In the genomic region with DNA sequence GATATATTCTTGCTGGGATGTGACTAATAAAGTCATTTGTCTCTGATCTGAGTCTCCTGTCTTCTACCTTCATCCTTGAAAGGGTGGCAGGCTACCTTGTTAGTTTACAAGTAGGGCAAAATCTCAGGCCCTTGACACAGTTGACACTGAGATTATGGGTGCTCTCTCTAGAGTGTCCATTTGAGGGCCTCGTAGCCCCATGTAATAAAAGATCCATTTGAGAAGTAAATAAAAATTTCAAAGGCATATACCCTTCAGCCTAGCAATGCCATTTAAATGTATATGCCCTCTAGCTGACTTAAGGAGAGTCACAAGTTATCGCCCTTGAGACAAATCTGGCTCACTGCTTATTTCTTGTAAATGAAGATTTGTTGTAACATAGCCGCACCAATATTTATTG, we compare ENCODE assay signal across 1 cellular context.
TF ChIP-seq lines count a peak whose summit lies in the region.

No MANE protein-coding gene starts in this region.

TF ChIP-seq in liver, 16 proteins besides CTCF, POLR2A, EP300 and RAD21 (continued from another document):
- TF ChIP-seq, protein P1, sequence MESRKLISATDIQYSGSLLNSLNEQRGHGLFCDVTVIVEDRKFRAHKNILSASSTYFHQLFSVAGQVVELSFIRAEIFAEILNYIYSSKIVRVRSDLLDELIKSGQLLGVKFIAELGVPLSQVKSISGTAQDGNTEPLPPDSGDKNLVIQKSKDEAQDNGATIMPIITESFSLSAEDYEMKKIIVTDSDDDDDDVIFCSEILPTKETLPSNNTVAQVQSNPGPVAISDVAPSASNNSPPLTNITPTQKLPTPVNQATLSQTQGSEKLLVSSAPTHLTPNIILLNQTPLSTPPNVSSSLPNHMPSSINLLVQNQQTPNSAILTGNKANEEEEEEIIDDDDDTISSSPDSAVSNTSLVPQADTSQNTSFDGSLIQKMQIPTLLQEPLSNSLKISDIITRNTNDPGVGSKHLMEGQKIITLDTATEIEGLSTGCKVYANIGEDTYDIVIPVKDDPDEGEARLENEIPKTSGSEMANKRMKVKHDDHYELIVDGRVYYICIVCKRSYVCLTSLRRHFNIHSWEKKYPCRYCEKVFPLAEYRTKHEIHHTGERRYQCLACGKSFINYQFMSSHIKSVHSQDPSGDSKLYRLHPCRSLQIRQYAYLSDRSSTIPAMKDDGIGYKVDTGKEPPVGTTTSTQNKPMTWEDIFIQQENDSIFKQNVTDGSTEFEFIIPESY (IDR thresholded peaks at IDR 0.05) = no peak
- TF ChIP-seq HNF4A (conservative IDR thresholded peaks at IDR 0.05) (no peak), SP1 (IDR thresholded peaks at IDR 0.05) (no peak), FOXA2 (IDR thresholded peaks at IDR 0.05) (no peak), JUND (IDR thresholded peaks at IDR 0.05) (no peak), RXRA (IDR thresholded peaks at IDR 0.05) (no peak), NR2F2 (IDR thresholded peaks at IDR 0.05) (no peak), EGR1 (IDR thresholded peaks at IDR 0.05; ENCODE audit: low read depth in 2 of 2) (no peak), GABPA (IDR thresholded peaks at IDR 0.05 in 1 of 2, conservative IDR thresholded peaks at IDR 0.05 in 1 of 2) (no peak)
- TF ChIP-seq, protein P2, sequence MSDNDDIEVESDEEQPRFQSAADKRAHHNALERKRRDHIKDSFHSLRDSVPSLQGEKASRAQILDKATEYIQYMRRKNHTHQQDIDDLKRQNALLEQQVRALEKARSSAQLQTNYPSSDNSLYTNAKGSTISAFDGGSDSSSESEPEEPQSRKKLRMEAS (IDR thresholded peaks at IDR 0.05) = no peak
